In genomic region chr5:14727428-14727865, GRCh38 we compare ENCODE assay signal across 8 cellular contexts.
A peak's percentile ranks its signal among the peaks of the same experiment; 100 is the strongest.
DNase-seq lines count a peak whose midpoint lies in the region; ATAC-seq and TF ChIP-seq lines count a peak whose summit lies in the region.

No MANE protein-coding gene starts in this region.

- intact Hi-C loops in OCI-LY7 (cut with micrococcal nuclease; ENCODE audit: unreplicated experiment) = loop anchor here (1.0 kb wide), 2 partner anchors 143 to 276 kb away; no protein-coding TSS in a partner anchor

- H3K27ac ChIP-seq in OCI-LY7 (ENCODE audit: low read depth, low read length, poor library complexity, severe bottlenecking) (no peak overlapping the region), fibroblast of lung (ENCODE audit: insufficient read depth, low read length) (no peak overlapping the region), neural cell (ENCODE audit: low read length) (no peak overlapping the region)

- H3K4me3 Mint-ChIP-seq in activated T-cell treated with anti-CD3 and anti-CD28 coated beads, Interleukin-2, amount 50 U/mL, for 24 hours = no peak overlapping the region
- no peak overlapping the region for H3K4me3 Mint-ChIP-seq in stimulated activated naive CD8-positive, alpha-beta T cell treated with anti-CD3 and anti-CD28 coated beads, Interleukin-15, amount 100 ng/mL, for 72 hours

- no peaks in the 10 kb centered on the region for H3K27me3 Mint-ChIP-seq in activated T-cell treated with anti-CD3 and anti-CD28 coated beads, Interleukin-2, amount 50 U/mL, for 24 hours
- H3K27me3 Mint-ChIP-seq in stimulated activated naive CD8-positive, alpha-beta T cell treated with anti-CD3 and anti-CD28 coated beads, Interleukin-15, amount 100 ng/mL, for 72 hours = no peaks in the 10 kb centered on the region

- no peaks in the 10 kb centered on the region for H3K9me3 Mint-ChIP-seq in activated T-cell treated with anti-CD3 and anti-CD28 coated beads, Interleukin-2, amount 50 U/mL, for 24 hours
- H3K9me3 Mint-ChIP-seq in stimulated activated naive CD8-positive, alpha-beta T cell treated with anti-CD3 and anti-CD28 coated beads, Interleukin-15, amount 100 ng/mL, for 72 hours = no peaks in the 10 kb centered on the region

- POLR2A ChIA-PET in OCI-LY7 (lab: Charles Lee) = interaction anchor here (1.1 kb wide), 1 partner anchor 146 kb away, joined by 3 read pairs; no protein-coding TSS in a partner anchor

- H3K9me2 ChIP-seq in OCI-LY7 (ENCODE audit: insufficient read depth, low read length) (no peaks in the 10 kb centered on the region), neural cell (ENCODE audit: insufficient read depth, low read length) (no peaks in the 10 kb centered on the region)

- peaks cover 68% of the 10 kb centered on the region for H3K36me3 Mint-ChIP-seq in activated T-cell treated with anti-CD3 and anti-CD28 coated beads, Interleukin-2, amount 50 U/mL, for 24 hours (ENCODE audit: low read depth)

- TF ChIP-seq EP300 in Ishikawa (IDR thresholded peaks at IDR 0.05; ENCODE audit: borderline replicate concordance) (no peak), neural cell (conservative IDR thresholded peaks at IDR 0.05; ENCODE audit: poor library complexity, severe bottlenecking) (no peak)

- H3K4me2 ChIP-seq in OCI-LY7 (ENCODE audit: low read length) (no peak overlapping the region), fibroblast of lung (ENCODE audit: extremely low read depth, insufficient read depth, low read length) (no peak overlapping the region), neural cell (ENCODE audit: low read length) (no peak overlapping the region)

- no peak overlapping the region for H3K27ac Mint-ChIP-seq in activated T-cell treated with anti-CD3 and anti-CD28 coated beads, Interleukin-2, amount 50 U/mL, for 24 hours
- no peak overlapping the region for H3K27ac Mint-ChIP-seq in stimulated activated naive CD8-positive, alpha-beta T cell treated with anti-CD3 and anti-CD28 coated beads, Interleukin-15, amount 100 ng/mL, for 72 hours

- H3K9me3 ChIP-seq in OCI-LY7 (ENCODE audit: low read length) (no peaks in the 10 kb centered on the region), fibroblast of lung (ENCODE audit: control insufficient read depth, insufficient read depth, low read depth, low read length) (no peaks in the 10 kb centered on the region), neural cell (ENCODE audit: low read length) (no peaks in the 10 kb centered on the region)

- no peak overlapping the region for H2AFZ ChIP-seq in OCI-LY7 (ENCODE audit: low read length)
- no peak overlapping the region for H2AFZ ChIP-seq in fibroblast of lung (ENCODE audit: low read length)
- H2AFZ ChIP-seq in neural cell (ENCODE audit: low read depth, low read length) = no peak overlapping the region

- H3K27me3 ChIP-seq in fibroblast of lung (ENCODE audit: control insufficient read depth, insufficient read depth, low read length) = no peaks in the 10 kb centered on the region
- no peaks in the 10 kb centered on the region for H3K27me3 ChIP-seq in neural cell (ENCODE audit: insufficient read depth, low read depth, low read length)

- H3K79me2 ChIP-seq in OCI-LY7 (ENCODE audit: insufficient read depth, low read depth, low read length) = no peaks in the 10 kb centered on the region
- no peaks in the 10 kb centered on the region for H3K79me2 ChIP-seq in fibroblast of lung (ENCODE audit: control insufficient read depth, insufficient read depth, low read length)
- no peaks in the 10 kb centered on the region for H3K79me2 ChIP-seq in neural cell (replicated peaks; ENCODE audit: insufficient read depth, low read length)

- ATAC-seq in stimulated activated naive CD8-positive, alpha-beta T cell treated with anti-CD3 and anti-CD28 coated beads, Interleukin-15, amount 100 ng/mL, for 72 hours = peak; percentile 68

- H3K36me3 ChIP-seq in OCI-LY7 (ENCODE audit: insufficient read depth, low read length) (peaks cover 12% of the 10 kb centered on the region; the same call in 1 of the 2 replicates), fibroblast of lung (ENCODE audit: control insufficient read depth, insufficient read depth, low read length) (no peaks in the 10 kb centered on the region), neural cell (ENCODE audit: insufficient read depth, low read length) (no peaks in the 10 kb centered on the region)

- H3F3A ChIP-seq in neural cell (ENCODE audit: insufficient read depth, low read length, poor library complexity, severe bottlenecking) = no peaks in the 10 kb centered on the region

- H3K4me1 ChIP-seq in OCI-LY7 (ENCODE audit: insufficient read depth, low read length, poor library complexity, severe bottlenecking) (no peaks in the 10 kb centered on the region), fibroblast of lung (ENCODE audit: control insufficient read depth, extremely low read depth, insufficient read depth, low read length) (peaks cover 5% of the 10 kb centered on the region)

- TF ChIP-seq RAD21 in Ishikawa (IDR thresholded peaks at IDR 0.05; ENCODE audit: low read depth) (peak; percentile 96), neural cell (conservative IDR thresholded peaks at IDR 0.05) (peak; percentile 98)

- H3K9ac ChIP-seq in fibroblast of lung (ENCODE audit: insufficient read depth, low read length) = no peak overlapping the region
- no peak overlapping the region for H3K9ac ChIP-seq in neural cell (ENCODE audit: low read length)

- peak; percentile 99 for TF ChIP-seq CTCF in OCI-LY7 (conservative IDR thresholded peaks at IDR 0.05; ENCODE audit: low read length)
- peak; percentile 91 to 98 for TF ChIP-seq CTCF in fibroblast of lung (conservative IDR thresholded peaks at IDR 0.05 in 1 of 2, IDR thresholded peaks at IDR 0.05 in 1 of 2; ENCODE audit: low read depth in 1 of 2, low read length in 2 of 2)
- TF ChIP-seq CTCF in neural cell (IDR thresholded peaks at IDR 0.05; ENCODE audit: poor library complexity, severe bottlenecking) = peak; percentile 95

- H4K20me1 ChIP-seq in OCI-LY7 (ENCODE audit: insufficient read depth, low read length) (no peaks in the 10 kb centered on the region), fibroblast of lung (ENCODE audit: control insufficient read depth, extremely low read depth, insufficient read depth, low read length) (no peaks in the 10 kb centered on the region), neural cell (ENCODE audit: insufficient read depth) (no peaks in the 10 kb centered on the region)

- CTCF ChIA-PET in OCI-LY7 (lab: Charles Lee; ENCODE audit: unreplicated experiment) = interaction anchor here (1.0 to 1.4 kb wide), 3 partner anchors 35 to 143 kb away, joined by 3 read pairs; no protein-coding TSS in a partner anchor

- H3K4me3 ChIP-seq in OCI-LY7 (ENCODE audit: low read depth, low read length, poor library complexity, severe bottlenecking) (no peak overlapping the region), fibroblast of lung (replicated peaks in 1 of 4; ENCODE audit: control extremely low read depth in 1 of 4, insufficient read depth in 1 of 4, low read depth in 3 of 4, low read length in 4 of 4) (no peak overlapping the region), neural cell (ENCODE audit: low read length) (no peak overlapping the region)

- peaks cover 26% of the 10 kb centered on the region for H3K4me1 Mint-ChIP-seq in activated T-cell treated with anti-CD3 and anti-CD28 coated beads, Interleukin-2, amount 50 U/mL, for 24 hours (ENCODE audit: low read depth)
- H3K4me1 Mint-ChIP-seq in stimulated activated naive CD8-positive, alpha-beta T cell treated with anti-CD3 and anti-CD28 coated beads, Interleukin-15, amount 100 ng/mL, for 72 hours = peaks cover 17% of the 10 kb centered on the region

- DNase-seq in Ammon's horn (ENCODE audit: low spot score) = peak; percentile 91
- DNase-seq in GM19240 (ENCODE audit: insufficient read length, low spot score) = peak; percentile 50
- DNase-seq in OCI-LY7 (ENCODE audit: low spot score) = peak; percentile 79
- DNase-seq in activated T-cell treated with anti-CD3 and anti-CD28 coated beads, Interleukin-2, amount 50 U/mL, for 24 hours = peak; percentile 81
- DNase-seq in fibroblast of lung (ENCODE audit: low read depth in 2 of 2) = peak; percentile 69 to 84
- DNase-seq in stimulated activated naive CD8-positive, alpha-beta T cell treated with anti-CD3 and anti-CD28 coated beads, Interleukin-15, amount 100 ng/mL, for 72 hours = peak; percentile 69

- BruUV-seq in OCI-LY7 (replicated peaks; lab: Mats Ljungman, UMichigan) = no TSS peak

TF ChIP-seq in Ishikawa, 13 proteins besides CTCF, POLR2A, EP300 and RAD21:
- TF ChIP-seq YY1 (IDR thresholded peaks at IDR 0.05; ENCODE audit: low read depth) (no peak), NFIC (IDR thresholded peaks at IDR 0.05) (no peak), EGR1 (IDR thresholded peaks at IDR 0.05) (no peak), CEBPB (IDR thresholded peaks at IDR 0.05) (no peak)

TF ChIP-seq in neural cell, 6 proteins besides CTCF, POLR2A, EP300 and RAD21:
- peak; percentile 99 for TF ChIP-seq SMC3 (conservative IDR thresholded peaks at IDR 0.05; ENCODE audit: poor library complexity)
- no peak for TF ChIP-seq EZH2 (IDR thresholded peaks at IDR 0.05; ENCODE audit: borderline replicate concordance, insufficient read depth, low read length, poor library complexity, severe bottlenecking)
